ENCODE assay signal across 8 cellular contexts in the genomic region with DNA sequence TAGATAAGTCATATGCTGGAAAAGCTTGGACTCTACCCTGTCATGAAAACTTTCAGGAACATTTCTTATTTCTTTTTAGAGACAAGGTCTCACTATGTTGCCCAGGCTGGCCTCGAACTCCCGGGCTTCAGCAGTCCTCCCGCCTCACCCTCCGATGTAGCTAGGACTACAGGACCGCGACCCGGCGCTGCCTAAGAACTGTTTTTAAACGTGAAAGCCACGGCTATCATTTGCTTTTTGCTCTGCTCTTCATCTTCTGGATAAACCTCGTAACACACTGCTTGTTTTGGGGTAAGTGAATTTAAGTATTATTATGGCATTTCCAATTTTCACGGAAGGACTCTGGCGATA. TPM values are rescaled to one million over a fixed set of nuclear protein-coding genes. Genes with fewer than 3 reads are reported as not detected.
DNase-seq lines count a peak whose midpoint lies in the region; ATAC-seq and TF ChIP-seq lines count a peak whose summit lies in the region.

No MANE protein-coding gene starts in this region.

- TF ChIP-seq CTCF in GM13976 (IDR thresholded peaks at IDR 0.05; ENCODE audit: borderline replicate concordance, control extremely low read depth, extremely low read depth, insufficient read depth, missing control alignments), result no peak
- no peak for TF ChIP-seq CTCF in esophagus squamous epithelium (IDR thresholded peaks at IDR 0.05)

- H3K27me3 ChIP-seq in esophagus squamous epithelium (no peaks in the 10 kb centered on the region), neuron (ENCODE audit: insufficient read depth, low read length) (no peaks in the 10 kb centered on the region)

- H2AFZ ChIP-seq in neuron (ENCODE audit: low read depth, low read length), result no peak overlapping the region

- no peaks in the 10 kb centered on the region for H3K9me3 Mint-ChIP-seq in activated CD4-positive, alpha-beta T cell treated with anti-CD3 and anti-CD28 coated beads, Interleukin-2, amount 10 ng/mL, durations not matched to agents 24 days and 14 days

- H3K4me3 ChIP-seq in esophagus squamous epithelium, result peak overlapping the region; percentile 32 to 75 (median 64)
- peak overlapping the region; percentile 58 for H3K4me3 ChIP-seq in neuron (ENCODE audit: low read length)

- H3K36me3 ChIP-seq in esophagus squamous epithelium, result no peaks in the 10 kb centered on the region
- no peaks in the 10 kb centered on the region for H3K36me3 ChIP-seq in neuron (ENCODE audit: insufficient read depth, low read length)

- WGBS in esophagus squamous epithelium, 2 donors, result 3 to 11% methylated on average over 11 to 13 of the region's 13 CpGs

- peak overlapping the region; percentile 88 to 99 (median 98) for H3K27ac ChIP-seq in esophagus squamous epithelium

- H3K9me3 ChIP-seq in esophagus squamous epithelium (no peaks in the 10 kb centered on the region), neuron (ENCODE audit: low read length) (peaks cover 3% of the 10 kb centered on the region)

- intact Hi-C loops in activated CD4-positive, alpha-beta T cell treated with anti-CD3 and anti-CD28 coated beads, Interleukin-2, amount 10 ng/mL, durations not matched to agents 24 days and 14 days (cut with micrococcal nuclease), result loop anchor here (2.0 kb wide), 2 partner anchors 27 to 619 kb away; a partner anchor contains a TSS
- intact Hi-C loops in esophagus squamous epithelium (cut with DNase I), result no loop called here

- in situ Hi-C loops in GM13976 (cut with MboI; ENCODE audit: low sequenced_read_pairs, unreplicated experiment), result no loop called here

- peak; percentile 41 for DNase-seq in GM13976 (ENCODE audit: low spot score)
- DNase-seq in activated CD4-positive, alpha-beta T cell treated with anti-CD3 and anti-CD28 coated beads, Interleukin-2, amount 10 ng/mL, durations not matched to agents 24 days and 14 days, result peak; percentile 78
- DNase-seq in esophagus squamous epithelium (lab: John Stamatoyannopoulos, UW), result no peak
- no peak for DNase-seq in NCI-H2196 (lab: John Stamatoyannopoulos, UW; ENCODE audit: unreplicated experiment)
- no peak for DNase-seq in CD1c-positive myeloid dendritic cell (ENCODE audit: extremely low spot score)
- no peak for DNase-seq in GM03348 (ENCODE audit: low spot score)

- peaks cover 25% of the 10 kb centered on the region for H3K4me1 Mint-ChIP-seq in activated CD4-positive, alpha-beta T cell treated with anti-CD3 and anti-CD28 coated beads, Interleukin-2, amount 10 ng/mL, durations not matched to agents 24 days and 14 days

- ATAC-seq in HG03439 (IDR thresholded peaks at IDR 0.05; ENCODE audit: unreplicated experiment), result peak; percentile 5

- H3K27ac Mint-ChIP-seq in activated CD4-positive, alpha-beta T cell treated with anti-CD3 and anti-CD28 coated beads, Interleukin-2, amount 10 ng/mL, durations not matched to agents 24 days and 14 days, result peak overlapping the region; percentile 99

- H3K36me3 Mint-ChIP-seq in activated CD4-positive, alpha-beta T cell treated with anti-CD3 and anti-CD28 coated beads, Interleukin-2, amount 10 ng/mL, durations not matched to agents 24 days and 14 days (ENCODE audit: low read depth), result peaks cover 13% of the 10 kb centered on the region

- H3K4me1 ChIP-seq in esophagus squamous epithelium, result peaks cover 5 to 24% (median 6%) of the 10 kb centered on the region in 3 donors
- H3K4me1 ChIP-seq in neuron (ENCODE audit: insufficient read depth, low read length), result peaks cover 13% of the 10 kb centered on the region

- H3K27me3 Mint-ChIP-seq in activated CD4-positive, alpha-beta T cell treated with anti-CD3 and anti-CD28 coated beads, Interleukin-2, amount 10 ng/mL, durations not matched to agents 24 days and 14 days, result peaks cover 2% of the 10 kb centered on the region

- peak overlapping the region; percentile 89 for H3K4me3 Mint-ChIP-seq in activated CD4-positive, alpha-beta T cell treated with anti-CD3 and anti-CD28 coated beads, Interleukin-2, amount 10 ng/mL, durations not matched to agents 24 days and 14 days

- TF ChIP-seq POLR2A in esophagus squamous epithelium (IDR thresholded peaks at IDR 0.05), result no peak

RNA-seq across cellular contexts. Expression of a gene that starts 14.3 kb away (rescaled TPM):
- 171 and 172 TPM in 2 replicates for total RNA-seq in activated CD4-positive, alpha-beta T cell treated with anti-CD3 and anti-CD28 coated beads, Interleukin-2, amount 10 ng/mL, durations not matched to agents 24 days and 14 days
- total RNA-seq in esophagus squamous epithelium, result 100 to 1,000 TPM in 2 of 4 donors, 10 to 100 TPM in 2; 51.0 to 185 (median 121) TPM

Comparison
In these comparisons a context has a peak if more than half of its experiments do, and no peak if none do; other contexts are left out.
1. DNase-seq: peak in GM13976 (single experiment) and activated CD4-positive, alpha-beta T cell treated with anti-CD3 and anti-CD28 coated beads, Interleukin-2, amount 10 ng/mL, durations not matched to agents 24 days and 14 days (single experiment); none in esophagus squamous epithelium (single experiment), NCI-H2196 (single experiment), CD1c-positive myeloid dendritic cell (single experiment) and GM03348 (single experiment).